In genomic region chr2:60503923-60504514, GRCh38 we compare ENCODE assay signal across 21 cellular contexts. TPM values are rescaled to one million over a fixed set of nuclear protein-coding genes. Genes with fewer than 3 reads are reported as not detected.
DNase-seq lines count a peak whose midpoint lies in the region; ATAC-seq and TF ChIP-seq lines count a peak whose summit lies in the region.
"Had no signal": no experiment of that assay in that cellular context is flagged by ENCODE, and none has a peak within 500 bp of the region (broad histone marks: within the 10 kb centered on the region; RNA-seq: fewer than 3 reads in every experiment).

No MANE protein-coding gene starts in this region.

- no peak overlapping the region for H2BK15ac ChIP-seq in H9 (ENCODE audit: low read depth, low read length)

- H3K9me3 Mint-ChIP-seq in H9 (no peaks in the 10 kb centered on the region), chondrocyte (ENCODE audit: low read depth) (no peaks in the 10 kb centered on the region), mesothelial cell of epicardium (no peaks in the 10 kb centered on the region)
- H3K9me3 Mint-ChIP-seq: activated naive CD4-positive, alpha-beta T cell treated with anti-CD3 and anti-CD28 coated beads, Interleukin-2, amount 50 U/mL, for 24 hours; T-helper 1 cell treated with Interleukin-12 subunit alpha and Interleukin-12 subunit beta and Interleukin-4 antibody, amounts not matched to agents 30 μg/mL and 1 μg/mL, for 36 hours had no signal

- H3K9ac ChIP-seq in H9 (ENCODE audit: extremely low read depth, insufficient read length, low read length), result no peak overlapping the region

- H3K56ac ChIP-seq in H9 (ENCODE audit: insufficient read length, low read depth, low read length), result no peak overlapping the region

- H4K5ac ChIP-seq in H9 (ENCODE audit: insufficient read length, low read depth, low read length), result no peak overlapping the region

- no peak overlapping the region for H2BK12ac ChIP-seq in H9 (ENCODE audit: insufficient read length, low read depth, low read length)

- H3K36me3 ChIP-seq in DOHH2 (ENCODE audit: control insufficient read depth, low read length), result peaks cover 96% of the 10 kb centered on the region
- H3K36me3 ChIP-seq: prostate gland, tibial nerve had no signal

- H3K79me1 ChIP-seq in H9 (ENCODE audit: insufficient read depth, low read depth, low read length, poor library complexity, severe bottlenecking), result peaks cover 4% of the 10 kb centered on the region

- H4K8ac ChIP-seq in H9 (replicated peaks; ENCODE audit: insufficient read length, low read depth, low read length), result no peak overlapping the region

- H3K4me3 Mint-ChIP-seq in H9 (no peak overlapping the region), chondrocyte (ENCODE audit: unreplicated experiment) (no peak overlapping the region), mesothelial cell of epicardium (no peak overlapping the region)
- H3K4me3 Mint-ChIP-seq: activated naive CD4-positive, alpha-beta T cell treated with anti-CD3 and anti-CD28 coated beads, Interleukin-2, amount 50 U/mL, for 24 hours; T-helper 1 cell treated with Interleukin-12 subunit alpha and Interleukin-12 subunit beta and Interleukin-4 antibody, amounts not matched to agents 30 μg/mL and 1 μg/mL, for 36 hours had no signal

- H3K23ac ChIP-seq in H9 (ENCODE audit: insufficient read length, low read depth, low read length), result no peak overlapping the region

- H3K27ac Mint-ChIP-seq in H9 (peak overlapping the region in 2 of 3 experiments; percentile 6 to 61; a peak in 2 of 7 replicates), chondrocyte (ENCODE audit: unreplicated experiment) (no peak overlapping the region), mesothelial cell of epicardium (peak overlapping the region; percentile 40)
- H3K27ac Mint-ChIP-seq: activated naive CD4-positive, alpha-beta T cell treated with anti-CD3 and anti-CD28 coated beads, Interleukin-2, amount 50 U/mL, for 24 hours; T-helper 1 cell treated with Interleukin-12 subunit alpha and Interleukin-12 subunit beta and Interleukin-4 antibody, amounts not matched to agents 30 μg/mL and 1 μg/mL, for 36 hours had no signal

- no peaks in the 10 kb centered on the region for H3K27me3 ChIP-seq in DOHH2 (ENCODE audit: control insufficient read depth, low read length)
- no peaks in the 10 kb centered on the region for H3K27me3 ChIP-seq in H9 (ENCODE audit: insufficient read depth, low read length)
- H3K27me3 ChIP-seq: tibial nerve had no signal

- WGBS in H9 (ENCODE audit: extremely low coverage, insufficient read length, low lambda C conversion rate), result no CpG with 5 or more reads among the region's 7 CpGs

- peaks cover 4 to 32% (median 29%) of the 10 kb centered on the region in 3 experiments; a peak in 5 of 7 replicates for H3K36me3 Mint-ChIP-seq in H9 (ENCODE audit: insufficient read depth in 1 of 3, low read depth in 3 of 3)
- no peaks in the 10 kb centered on the region for H3K36me3 Mint-ChIP-seq in chondrocyte (ENCODE audit: low read depth)
- peaks cover 8% of the 10 kb centered on the region for H3K36me3 Mint-ChIP-seq in mesothelial cell of epicardium
- H3K36me3 Mint-ChIP-seq: activated naive CD4-positive, alpha-beta T cell treated with anti-CD3 and anti-CD28 coated beads, Interleukin-2, amount 50 U/mL, for 24 hours had no signal

- no peak overlapping the region for H3K4ac ChIP-seq in H9 (ENCODE audit: low read depth, low read length)

- peaks cover 4% of the 10 kb centered on the region for H3K23me2 ChIP-seq in H9 (ENCODE audit: insufficient read length, low read depth, low read length, poor library complexity, severe bottlenecking)

- H4K91ac ChIP-seq in H9 (ENCODE audit: insufficient read length, low read depth, low read length), result no peak overlapping the region

- H3K79me2 ChIP-seq in DOHH2 (ENCODE audit: control insufficient read depth, low read length), result peaks cover 99% of the 10 kb centered on the region
- H3K79me2 ChIP-seq in H9 (ENCODE audit: insufficient read depth, low read length), result peaks cover 15% of the 10 kb centered on the region; the same call in 1 of the 2 replicates

- no peak overlapping the region for H3K18ac ChIP-seq in H9 (ENCODE audit: insufficient read length, low read depth, low read length)

- H3K14ac ChIP-seq in H9 (ENCODE audit: insufficient read depth, low read length), result no peak overlapping the region

- no peak overlapping the region for H2BK20ac ChIP-seq in H9 (ENCODE audit: low read depth, low read length, poor library complexity, severe bottlenecking)

- no peaks in the 10 kb centered on the region for H3K9me2 ChIP-seq in DOHH2 (replicated peaks; ENCODE audit: control insufficient read depth, low read length)

- H3K4me2 ChIP-seq in DOHH2 (ENCODE audit: low read length) (no peak overlapping the region), H9 (ENCODE audit: insufficient read depth, insufficient read length, low read length) (no peak overlapping the region)

- no peaks in the 10 kb centered on the region for H3K27me3 Mint-ChIP-seq in H9 (ENCODE audit: low read depth)
- H3K27me3 Mint-ChIP-seq in chondrocyte (ENCODE audit: low read depth), result no peaks in the 10 kb centered on the region
- H3K27me3 Mint-ChIP-seq in mesothelial cell of epicardium (ENCODE audit: low read depth), result no peaks in the 10 kb centered on the region

- no peak overlapping the region for H3K27ac ChIP-seq in DOHH2 (ENCODE audit: low read depth, low read length)
- H3K27ac ChIP-seq in H9 (ENCODE audit: insufficient read length, low read depth, low read length), result no peak overlapping the region
- H3K27ac ChIP-seq: C4-2B, tibial nerve had no signal

- H3K4me1 ChIP-seq in DOHH2 (ENCODE audit: control insufficient read depth, low read length) (peaks cover 94% of the 10 kb centered on the region), H9 (ENCODE audit: insufficient read depth, low read length) (peaks cover 12% of the 10 kb centered on the region; the same call in 1 of the 2 replicates)
- H3K4me1 ChIP-seq: tibial nerve had no signal

- H3K9me3 ChIP-seq in DOHH2 (ENCODE audit: control insufficient read depth, insufficient read depth, low read length) (no peaks in the 10 kb centered on the region), H9 (ENCODE audit: control insufficient read depth, low read depth, low read length) (no peaks in the 10 kb centered on the region)
- H3K9me3 ChIP-seq: prostate gland, tibial nerve had no signal

- H2BK5ac ChIP-seq in H9 (ENCODE audit: insufficient read length, low read length), result no peak overlapping the region

- no peak overlapping the region for H3K4me3 ChIP-seq in DOHH2 (ENCODE audit: low read length)
- H3K4me3 ChIP-seq: prostate gland, tibial nerve had no signal

- H3K4me1 Mint-ChIP-seq in H9 (peaks cover 58 to 63% of the 10 kb centered on the region in 2 experiments), chondrocyte (ENCODE audit: low read depth) (peaks cover 28% of the 10 kb centered on the region), mesothelial cell of epicardium (peaks cover 63% of the 10 kb centered on the region)
- H3K4me1 Mint-ChIP-seq: activated naive CD4-positive, alpha-beta T cell treated with anti-CD3 and anti-CD28 coated beads, Interleukin-2, amount 50 U/mL, for 24 hours had no signal

- no peak overlapping the region for H2BK120ac ChIP-seq in H9 (ENCODE audit: low read depth, low read length, poor library complexity, severe bottlenecking)

- DNase-seq in H9 (no peak), chondrocyte (ENCODE audit: low spot score) (no peak), mesothelial cell of epicardium (ENCODE audit: low spot score in 2 of 2, unreplicated experiment in 2 of 2) (no peak), NCI-H1436 (lab: John Stamatoyannopoulos, UW) (no peak)
- DNase-seq: activated CD4-positive, alpha-beta T cell treated with anti-CD3 and anti-CD28 coated beads for 4 hours; activated T-cell treated with anti-CD3 and anti-CD28 coated beads for 4 hours; central memory CD4-positive, alpha-beta T cell; H7; left cardiac atrium; NCI-H2081 treated with DMSO at 0.1 percent for 48 hours; NCI-H748 treated with DMSO at 0.1 percent for 48 hours; RPMI8226 had no signal

- no peak overlapping the region for H2AK5ac ChIP-seq in H9 (ENCODE audit: insufficient read length, low read length)

- no peak overlapping the region for H2AFZ ChIP-seq in H9 (ENCODE audit: low read length)

- no peak for ATAC-seq in GM21360 (IDR thresholded peaks at IDR 0.05; ENCODE audit: unreplicated experiment)
- no peak for ATAC-seq in GM18858 (IDR thresholded peaks at IDR 0.05; ENCODE audit: unreplicated experiment)
- ATAC-seq in HG03045 (IDR thresholded peaks at IDR 0.05; ENCODE audit: unreplicated experiment), result no peak

- peaks cover 8% of the 10 kb centered on the region; the same call in 1 of the 2 replicates for H3F3A ChIP-seq in DOHH2 (ENCODE audit: control insufficient read depth, insufficient read depth)

- TF ChIP-seq CTCF in DOHH2 (IDR thresholded peaks at IDR 0.05; ENCODE audit: low read depth, low read length, poor library complexity, severe bottlenecking), result peak; percentile 35
- TF ChIP-seq CTCF in H9 (conservative IDR thresholded peaks at IDR 0.05), result peak; percentile 37; the same call in 2 of the 3 replicates
- TF ChIP-seq CTCF in chondrocyte (IDR thresholded peaks at IDR 0.05), result peak; percentile 33
- TF ChIP-seq CTCF in mesothelial cell of epicardium (IDR thresholded peaks at IDR 0.05; ENCODE audit: unreplicated experiment), result no peak

- H4K20me1 ChIP-seq in DOHH2 (ENCODE audit: control insufficient read depth, insufficient read depth, low read depth, low read length) (peaks cover 50% of the 10 kb centered on the region), H9 (ENCODE audit: control insufficient read depth, insufficient read depth, insufficient read length) (peaks cover 2% of the 10 kb centered on the region)

- no peak overlapping the region for H3T11ph ChIP-seq in H9 (ENCODE audit: low read length)

RNA-seq across cellular contexts. Expression of gene BCL11A, which starts 49.4 kb away (rescaled TPM):
- total RNA-seq in H9 (2021) (91.4 and 92.7 TPM in 2 replicates), chondrocyte (11.1 to 15.4 TPM (median 13.4 TPM) in 3 replicates), mesothelial cell of epicardium (139 to 142 TPM (median 141 TPM) in 3 replicates)
